Comparison of ENCODE assay signal across 19 cellular contexts in genomic region chr13:66477816-66478215, GRCh38.
"Had no signal": no experiment of that assay in that cellular context is flagged by ENCODE, and none has a peak within 500 bp of the region (broad histone marks: within the 10 kb centered on the region; RNA-seq: fewer than 3 reads in every experiment).

No MANE protein-coding gene starts in this region.

- H3K27ac ChIP-seq: lower lobe of right lung, ovary, psoas muscle, sigmoid colon, skin epidermis, spleen, thyroid gland had no signal

- DNase-seq: dorsolateral prefrontal cortex; effector CD4-positive, alpha-beta T cell; head of caudate nucleus; left ventricle myocardium superior; lower lobe of right lung; natural killer cell; occipital lobe; ovary; posterior cingulate gyrus; psoas muscle; right cardiac atrium; sigmoid colon; spleen; stimulated activated CD4-positive, alpha-beta T cell treated with anti-CD3 and anti-CD28 coated beads, Interleukin-15, amount 100 ng/mL, for 24 hours; stimulated activated CD4-positive, alpha-beta T cell treated with anti-CD3 and anti-CD28 coated beads, Interleukin-2, amount 100 ng/mL, for 48 hours; stimulated activated naive B cell treated with anti-CD40 and anti-IgM and Interleukin-4, amounts not matched to agents 10 μg/mL and 1 μg/mL and 100 μg/mL, for 72 hours; thyroid gland; trophoblast cell had no signal

- H3K27me3 ChIP-seq: dorsolateral prefrontal cortex, ovary, sigmoid colon, spleen, thyroid gland had no signal

- ATAC-seq: left ventricle myocardium superior; lower lobe of right lung; natural killer cell; psoas muscle; right cardiac atrium; stimulated activated naive B cell treated with anti-CD40 and anti-IgM and Interleukin-4, amounts not matched to agents 10 μg/mL and 1 μg/mL and 100 μg/mL, for 72 hours had no signal

- H3K9me3 ChIP-seq: lower lobe of right lung, ovary, psoas muscle, sigmoid colon, thyroid gland had no signal

- H3K4me1 ChIP-seq: lower lobe of right lung, psoas muscle, sigmoid colon, spleen, thyroid gland had no signal

- H3K4me3 ChIP-seq: dorsolateral prefrontal cortex, lower lobe of right lung, ovary, psoas muscle, sigmoid colon, skin epidermis, spleen, thyroid gland had no signal

- H3K36me3 ChIP-seq: lower lobe of right lung, ovary, sigmoid colon, spleen, thyroid gland had no signal
